In genomic region chr1:25024631-25025350, GRCh38 we compare ENCODE assay signal across 19 cellular contexts.
DNase-seq lines count a peak whose midpoint lies in the region; ATAC-seq, FAIRE-seq and TF ChIP-seq lines count a peak whose summit lies in the region.
"Had no signal": no experiment of that assay in that cellular context is flagged by ENCODE, and none has a peak within 500 bp of the region (broad histone marks: within the 10 kb centered on the region; RNA-seq: fewer than 3 reads in every experiment).

No MANE protein-coding gene starts in this region.

- peaks cover 0 to 2% of the 10 kb centered on the region in 2 donors for H3K4me1 ChIP-seq in kidney (ENCODE audit: control insufficient read depth in 1 of 2, insufficient read depth in 1 of 2, low read depth in 1 of 2, low read length in 2 of 2)
- peaks cover 4% of the 10 kb centered on the region; the same call in 1 of the 2 replicates for H3K4me1 ChIP-seq in GM23248 (ENCODE audit: insufficient read depth)

- H3K27ac ChIP-seq in kidney (ENCODE audit: low read depth in 2 of 2, low read length in 2 of 2), result no peak overlapping the region
- no peak overlapping the region for H3K27ac ChIP-seq in GM23248
- H3K27ac ChIP-seq: PC-9, SK-N-MC had no signal

- no peaks in the 10 kb centered on the region for H3F3A ChIP-seq in GM23248 (ENCODE audit: insufficient read depth)

- no peak for DNase-seq in stimulated activated naive CD8-positive, alpha-beta T cell treated with anti-CD3 and anti-CD28 coated beads, Interleukin-15, Interleukin-2, amounts not matched to agents 100 U/mL and 50 U/mL, for 24 hours
- no peak for DNase-seq in activated CD8-positive, alpha-beta T cell treated with anti-CD3 and anti-CD28 coated beads for 36 hours
- DNase-seq in kidney, result peak; percentile 69
- no peak for DNase-seq in urothelium cell line (ENCODE audit: low spot score)
- DNase-seq in foreskin melanocyte, result no peak
- no peak for DNase-seq in GM23248
- DNase-seq: brain microvascular endothelial cell; NCI-H1092 treated with DMSO at 0.1 percent for 48 hours; NCI-H2107; NCI-H69; PC-9; stimulated activated CD4-positive, alpha-beta T cell treated with anti-CD3 and anti-CD28 coated beads, Interleukin-4, amount 100 ng/mL, for 4 hours; stimulated activated CD8-positive, alpha-beta memory T cell treated with anti-CD3 and anti-CD28 coated beads, Interleukin-4, amount 100 ng/mL, for 48 hours had no signal

- H3K9me3 ChIP-seq in kidney (ENCODE audit: control insufficient read depth in 1 of 2, low read length in 2 of 2), result no peaks in the 10 kb centered on the region
- no peaks in the 10 kb centered on the region for H3K9me3 ChIP-seq in GM23248 (ENCODE audit: low read depth)

- peaks cover 58% of the 10 kb centered on the region for H3K4me1 Mint-ChIP-seq in stimulated activated naive CD8-positive, alpha-beta T cell treated with anti-CD3 and anti-CD28 coated beads, Interleukin-15, Interleukin-2, amounts not matched to agents 100 ng/mL and 50 ng/mL, for 24 hours (ENCODE audit: low read depth)
- H3K4me1 Mint-ChIP-seq in activated CD8-positive, alpha-beta T cell treated with anti-CD3 and anti-CD28 coated beads for 36 hours (ENCODE audit: low read depth), result peaks cover 91% of the 10 kb centered on the region

- H2AFZ ChIP-seq in GM23248, result no peak overlapping the region
- H2AFZ ChIP-seq: PC-9 had no signal

- POLR2A ChIA-PET in activated CD8-positive, alpha-beta T cell treated with anti-CD3 and anti-CD28 coated beads for 36 hours (lab: Charles Lee), result interaction anchor here (0.6 to 10.6 kb wide), 7 partner anchors 7 to 95 kb away, joined by 3 to 172 read pairs (median 19); partner anchors contain the start of gene RUNX3

- H3K4me2 ChIP-seq in GM23248 (ENCODE audit: unreplicated experiment), result no peak overlapping the region
- H3K4me2 ChIP-seq: PC-9 had no signal

- H3K4me3 Mint-ChIP-seq in stimulated activated naive CD8-positive, alpha-beta T cell treated with anti-CD3 and anti-CD28 coated beads, Interleukin-15, Interleukin-2, amounts not matched to agents 100 ng/mL and 50 ng/mL, for 24 hours, result no peak overlapping the region
- peak overlapping the region; percentile 75 for H3K4me3 Mint-ChIP-seq in activated CD8-positive, alpha-beta T cell treated with anti-CD3 and anti-CD28 coated beads for 36 hours

- FAIRE-seq in kidney (lab: Jason Lieb, UNC), result no peak
- peak; percentile 37 for FAIRE-seq in urothelium cell line (lab: Jason Lieb, UNC)
- FAIRE-seq: G401.6, K562 had no signal

- no peak for TF ChIP-seq CTCF in activated CD8-positive, alpha-beta T cell treated with anti-CD3 and anti-CD28 coated beads for 36 hours (IDR thresholded peaks at IDR 0.05)
- no peak for TF ChIP-seq CTCF in kidney (IDR thresholded peaks at IDR 0.05; ENCODE audit: borderline replicate concordance, extremely low read depth, insufficient read depth)

- intact Hi-C loops in activated CD8-positive, alpha-beta T cell treated with anti-CD3 and anti-CD28 coated beads for 36 hours (cut with micrococcal nuclease), result no loop called here
- intact Hi-C loops in kidney (cut with DNase I), result no loop called here

- no peaks in the 10 kb centered on the region for H3K36me3 Mint-ChIP-seq in stimulated activated naive CD8-positive, alpha-beta T cell treated with anti-CD3 and anti-CD28 coated beads, Interleukin-15, Interleukin-2, amounts not matched to agents 100 ng/mL and 50 ng/mL, for 24 hours (ENCODE audit: low read depth)
- peaks cover 5% of the 10 kb centered on the region for H3K36me3 Mint-ChIP-seq in activated CD8-positive, alpha-beta T cell treated with anti-CD3 and anti-CD28 coated beads for 36 hours (ENCODE audit: low read depth)

- no peaks in the 10 kb centered on the region for H3K9me2 ChIP-seq in GM23248 (ENCODE audit: insufficient read depth)

- H3K9ac ChIP-seq in kidney (ENCODE audit: low read length in 2 of 2) (no peak overlapping the region), GM23248 (no peak overlapping the region)

- in situ Hi-C loops in GM23248 (cut with MboI), result no loop called here

- H3K4me3 ChIP-seq in kidney (ENCODE audit: low read length in 2 of 2), result no peak overlapping the region
- no peak overlapping the region for H3K4me3 ChIP-seq in GM23248
- H3K4me3 ChIP-seq: K562, PC-9, SK-N-MC, skin epidermis had no signal

- WGBS in GM23248 (ENCODE audit: low coverage in 1 of 2, low lambda C conversion rate in 2 of 2, missing lambda C conversion rate in 2 of 2), 2 experiments, result 66 to 69% methylated on average over 15 of the region's 15 CpGs

- CTCF ChIA-PET in activated CD8-positive, alpha-beta T cell treated with anti-CD3 and anti-CD28 coated beads for 36 hours (lab: Charles Lee), result interaction anchor here (0.7 to 4.0 kb wide), 5 partner anchors 14 to 92 kb away, joined by 3 to 24 read pairs (median 5); no protein-coding TSS in a partner anchor

- H3K27ac Mint-ChIP-seq in stimulated activated naive CD8-positive, alpha-beta T cell treated with anti-CD3 and anti-CD28 coated beads, Interleukin-15, Interleukin-2, amounts not matched to agents 100 ng/mL and 50 ng/mL, for 24 hours, result peak overlapping the region; percentile 98
- H3K27ac Mint-ChIP-seq in activated CD8-positive, alpha-beta T cell treated with anti-CD3 and anti-CD28 coated beads for 36 hours, result peak overlapping the region; percentile 94

- no peaks in the 10 kb centered on the region for H3K27me3 Mint-ChIP-seq in stimulated activated naive CD8-positive, alpha-beta T cell treated with anti-CD3 and anti-CD28 coated beads, Interleukin-15, Interleukin-2, amounts not matched to agents 100 ng/mL and 50 ng/mL, for 24 hours
- H3K27me3 Mint-ChIP-seq in activated CD8-positive, alpha-beta T cell treated with anti-CD3 and anti-CD28 coated beads for 36 hours, result no peaks in the 10 kb centered on the region

- H3K9me3 Mint-ChIP-seq in stimulated activated naive CD8-positive, alpha-beta T cell treated with anti-CD3 and anti-CD28 coated beads, Interleukin-15, Interleukin-2, amounts not matched to agents 100 ng/mL and 50 ng/mL, for 24 hours, result no peaks in the 10 kb centered on the region
- peaks cover 3% of the 10 kb centered on the region for H3K9me3 Mint-ChIP-seq in activated CD8-positive, alpha-beta T cell treated with anti-CD3 and anti-CD28 coated beads for 36 hours

- ATAC-seq in stimulated activated naive CD8-positive, alpha-beta T cell treated with anti-CD3 and anti-CD28 coated beads, Interleukin-15, Interleukin-2, amounts not matched to agents 100 U/mL and 50 U/mL, for 24 hours, result no peak
- ATAC-seq in activated CD8-positive, alpha-beta T cell treated with anti-CD3 and anti-CD28 coated beads for 36 hours, result no peak
- no peak for ATAC-seq in HG02571 (IDR thresholded peaks at IDR 0.05; ENCODE audit: unreplicated experiment)
- ATAC-seq: K562 had no signal

- peaks cover 8% of the 10 kb centered on the region; the same call in 1 of the 2 replicates for H3K27me3 ChIP-seq in GM23248 (replicated peaks; ENCODE audit: insufficient read depth)
- H3K27me3 ChIP-seq: brain microvascular endothelial cell had no signal

- H3K36me3 ChIP-seq in kidney (ENCODE audit: control insufficient read depth in 1 of 2, insufficient read depth in 2 of 2, low read length in 2 of 2) (no peaks in the 10 kb centered on the region), GM23248 (ENCODE audit: low read depth) (no peaks in the 10 kb centered on the region)
- H3K36me3 ChIP-seq: brain microvascular endothelial cell had no signal

- H3K79me2 ChIP-seq in GM23248 (ENCODE audit: insufficient read depth), result no peaks in the 10 kb centered on the region

- H4K20me1 ChIP-seq in GM23248 (ENCODE audit: insufficient read depth), result no peaks in the 10 kb centered on the region
